21 cellular contexts compared by ENCODE assay signal in genomic region chr2:239793851-239794250, GRCh38.
"Had no signal": no experiment of that assay in that cellular context is flagged by ENCODE, and none has a peak within 500 bp of the region (broad histone marks: within the 10 kb centered on the region; RNA-seq: fewer than 3 reads in every experiment).

No MANE protein-coding gene starts in this region.

- H3K9me3 ChIP-seq: esophagus squamous epithelium, pancreas, psoas muscle, right atrium auricular region, SK-N-SH had no signal

- H3K36me3 ChIP-seq: esophagus squamous epithelium, heart left ventricle, pancreas, right atrium auricular region had no signal

- FAIRE-seq: pancreas had no signal

- H3K9me3 Mint-ChIP-seq: activated CD4-positive, alpha-beta T cell treated with anti-CD3 and anti-CD28 coated beads, Interleukin-2, amount 10 ng/mL, durations not matched to agents 7 days and 5 days; activated naive CD8-positive, alpha-beta T cell treated with anti-CD3 and anti-CD28 coated beads, Interleukin-2, amount 50 U/mL, for 24 hours; activated T-cell treated with anti-CD3 and anti-CD28 coated beads, Interleukin-2, amount 50 U/mL, for 72 hours; natural killer cell treated with Interleukin-12 subunit alpha and Interleukin-12 subunit beta and Interleukin-15 and Interleukin-18, amount 100 ng/mL, for 72 hours had no signal

- H3K4me1 ChIP-seq: heart left ventricle, pancreas, psoas muscle, right atrium auricular region had no signal

- H3K4me3 Mint-ChIP-seq: activated CD4-positive, alpha-beta T cell treated with anti-CD3 and anti-CD28 coated beads, Interleukin-2, amount 10 ng/mL, durations not matched to agents 7 days and 5 days; activated naive CD4-positive, alpha-beta T cell treated with anti-CD3 and anti-CD28 coated beads for 36 hours; activated naive CD8-positive, alpha-beta T cell treated with anti-CD3 and anti-CD28 coated beads, Interleukin-2, amount 50 U/mL, for 24 hours; activated T-cell treated with anti-CD3 and anti-CD28 coated beads, Interleukin-2, amount 50 U/mL, for 72 hours; brain; natural killer cell treated with Interleukin-12 subunit alpha and Interleukin-12 subunit beta and Interleukin-15 and Interleukin-18, amount 100 ng/mL, for 72 hours had no signal

- H3K36me3 Mint-ChIP-seq: natural killer cell treated with Interleukin-12 subunit alpha and Interleukin-12 subunit beta and Interleukin-15 and Interleukin-18, amount 100 ng/mL, for 72 hours had no signal

- H3K4me1 Mint-ChIP-seq: activated CD4-positive, alpha-beta T cell treated with anti-CD3 and anti-CD28 coated beads, Interleukin-2, amount 10 ng/mL, durations not matched to agents 7 days and 5 days; activated naive CD8-positive, alpha-beta T cell treated with anti-CD3 and anti-CD28 coated beads, Interleukin-2, amount 50 U/mL, for 24 hours had no signal

- H3K27me3 ChIP-seq: pancreas, right atrium auricular region had no signal

- H3K4me3 ChIP-seq: esophagus squamous epithelium, heart left ventricle, pancreas, psoas muscle, right atrium auricular region had no signal

- ATAC-seq: activated naive CD8-positive, alpha-beta T cell treated with anti-CD3 and anti-CD28 coated beads, Interleukin-2, amount 50 U/mL, for 24 hours; activated T-cell treated with anti-CD3 and anti-CD28 coated beads, Interleukin-2, amount 50 U/mL, for 72 hours; heart left ventricle; left lobe of liver; pancreas; psoas muscle had no signal

- H3K27ac ChIP-seq: esophagus squamous epithelium, heart left ventricle, pancreas, psoas muscle, right atrium auricular region had no signal

- H3K4me2 ChIP-seq: SK-N-SH had no signal

- H3K9ac ChIP-seq: SK-N-SH had no signal

- H3K27ac Mint-ChIP-seq: activated CD4-positive, alpha-beta T cell treated with anti-CD3 and anti-CD28 coated beads, Interleukin-2, amount 10 ng/mL, durations not matched to agents 7 days and 5 days; activated naive CD4-positive, alpha-beta T cell treated with anti-CD3 and anti-CD28 coated beads for 36 hours; activated naive CD8-positive, alpha-beta T cell treated with anti-CD3 and anti-CD28 coated beads, Interleukin-2, amount 50 U/mL, for 24 hours; activated T-cell treated with anti-CD3 and anti-CD28 coated beads, Interleukin-2, amount 50 U/mL, for 72 hours; natural killer cell treated with Interleukin-12 subunit alpha and Interleukin-12 subunit beta and Interleukin-15 and Interleukin-18, amount 100 ng/mL, for 72 hours had no signal

- DNase-seq: activated CD4-positive, alpha-beta T cell treated with anti-CD3 and anti-CD28 coated beads, Interleukin-2, amount 10 ng/mL, durations not matched to agents 7 days and 5 days; activated CD8-positive, alpha-beta memory T cell treated with anti-CD3 and anti-CD28 coated beads, Interleukin-2, amount 50 U/mL, for 4 hours; activated effector memory CD4-positive, alpha-beta T cell treated with Interleukin-2 at 50 U/mL for 16 hours; activated naive CD4-positive, alpha-beta T cell treated with anti-CD3 and anti-CD28 coated beads for 36 hours; activated naive CD8-positive, alpha-beta T cell treated with anti-CD3 and anti-CD28 coated beads, Interleukin-2, amount 50 U/mL, for 24 hours; activated T-cell treated with anti-CD3 and anti-CD28 coated beads, Interleukin-2, amount 50 U/mL, for 72 hours; anterior cingulate cortex; caudate nucleus; esophagus squamous epithelium; mammary epithelial cell; pancreas; psoas muscle; SK-N-SH; stimulated activated CD4-positive, alpha-beta T cell treated with anti-CD3 and anti-CD28 coated beads, Interleukin-4, amount 100 ng/mL, for 24 hours; stimulated activated naive CD4-positive, alpha-beta T cell treated with Interleukin-2 at 50 U/mL for 16 hours; T-helper 2 cell had no signal
